Comparison of ENCODE assay signal across 33 cellular contexts in genomic region chr10:68224810-68225209, GRCh38. TPM values are rescaled to one million over a fixed set of nuclear protein-coding genes. Genes with fewer than 3 reads are reported as not detected.
DNase-seq lines count a peak whose midpoint lies in the region; ATAC-seq and TF ChIP-seq lines count a peak whose summit lies in the region.
"Had no signal": no experiment of that assay in that cellular context is flagged by ENCODE, and none has a peak within 500 bp of the region (broad histone marks: within the 10 kb centered on the region; RNA-seq: fewer than 3 reads in every experiment).

No MANE protein-coding gene starts in this region.

- H4K20me1 ChIP-seq in PC-3 (ENCODE audit: low read length), result no peaks in the 10 kb centered on the region

- no peaks in the 10 kb centered on the region for H3K36me3 ChIP-seq in PC-3 (ENCODE audit: low read depth, low read length)
- no peaks in the 10 kb centered on the region for H3K36me3 ChIP-seq in HAP-1 (replicated peaks)
- H3K36me3 ChIP-seq: lower lobe of right lung, prostate gland, sigmoid colon, tibial artery, vagina had no signal

- no peak overlapping the region for H3K27ac ChIP-seq in PC-3 (ENCODE audit: low read length)
- H3K27ac ChIP-seq: body of pancreas, lower lobe of right lung, prostate gland, sigmoid colon, tibial artery, vagina had no signal

- intact Hi-C loops in PC-3 (cut with micrococcal nuclease), result no loop called here

- no peak overlapping the region for H3K4me3 ChIP-seq in PC-3 (ENCODE audit: low read length)
- no peak overlapping the region for H3K4me3 ChIP-seq in HAP-1
- H3K4me3 ChIP-seq: body of pancreas, K562, lower lobe of right lung, prostate gland, sigmoid colon, tibial artery, vagina had no signal

- no peaks in the 10 kb centered on the region for H3K27me3 ChIP-seq in PC-3 (ENCODE audit: low read length)
- H3K27me3 ChIP-seq in HAP-1 (ENCODE audit: low read depth), result no peaks in the 10 kb centered on the region
- H3K27me3 ChIP-seq: body of pancreas, sigmoid colon, tibial artery, vagina had no signal

- no peaks in the 10 kb centered on the region for H3K79me2 ChIP-seq in PC-3 (ENCODE audit: low read length)

- no peaks in the 10 kb centered on the region for H3K9me2 ChIP-seq in PC-3 (replicated peaks; ENCODE audit: low read length)

- no TSS peak for BruUV-seq in PC-3 (replicated peaks; lab: Mats Ljungman, UMichigan)

- H3F3A ChIP-seq in PC-3 (ENCODE audit: low read length, unreplicated experiment), result no peaks in the 10 kb centered on the region

- H3K9me3 ChIP-seq in PC-3 (ENCODE audit: low read length) (no peaks in the 10 kb centered on the region), HAP-1 (no peaks in the 10 kb centered on the region)
- H3K9me3 ChIP-seq: body of pancreas, lower lobe of right lung, prostate gland, sigmoid colon, tibial artery, vagina had no signal

- no peak overlapping the region for H3K4me2 ChIP-seq in PC-3 (ENCODE audit: low read length)

- no peak overlapping the region for H3K9ac ChIP-seq in PC-3 (ENCODE audit: low read length)

- H2AFZ ChIP-seq in PC-3 (ENCODE audit: low read length), result no peak overlapping the region

- DNase-seq in ELR (ENCODE audit: low read depth) (peak; percentile 60), PC-3 (peak; percentile 36), iris pigment epithelial cell (ENCODE audit: low read depth) (peak; percentile 78), GM03348 (ENCODE audit: low spot score) (no peak), HAP-1 (ENCODE audit: low spot score in 2 of 2) (no peak), AG20443 (ENCODE audit: low spot score) (no peak)
- DNase-seq: activated CD4-positive, alpha-beta memory T cell treated with anti-CD3 and anti-CD28 coated beads, Interleukin-2, amount 10 ng/mL, durations not matched to agents 7 days and 5 days; activated CD4-positive, alpha-beta T cell treated with anti-CD3 and anti-CD28 coated beads for 1 hour; activated CD8-positive, alpha-beta memory T cell treated with anti-CD3 and anti-CD28 coated beads, Interleukin-2, amount 50 U/mL, for 4 hours; activated naive CD4-positive, alpha-beta T cell treated with Interleukin-2 at 50 U/mL for 16 hours; body of pancreas; CD8-positive, alpha-beta memory T cell; lower lobe of right lung; MV-4-11; naive thymus-derived CD8-positive, alpha-beta T cell; NCI-H1436; NCI-H2081; NCI-H526 treated with DMSO at 0.1 percent for 48 hours; occipital lobe; SHP77 treated with DMSO at 0.1 percent for 48 hours; sigmoid colon; stimulated activated CD4-positive, alpha-beta T cell treated with anti-CD3 and anti-CD28 coated beads, Interleukin-4, amount 100 ng/mL, for 24 hours; tibial artery had no signal

- CTCF ChIA-PET in PC-3 (lab: Charles Lee), result no interaction called here

- ATAC-seq in PC-3 (peak; percentile 21), esophagus mucosa (peak; percentile 89), GM21381 (IDR thresholded peaks at IDR 0.05; ENCODE audit: unreplicated experiment) (no peak)
- ATAC-seq: body of pancreas; K562; lower lobe of right lung; naive thymus-derived CD8-positive, alpha-beta T cell; Panc1 had no signal

- in situ Hi-C loops in HAP-1 (cut with MboI; ENCODE audit: low sequenced_read_pairs), result no loop called here

- TF ChIP-seq CTCF in PC-3 (conservative IDR thresholded peaks at IDR 0.05; ENCODE audit: low read depth, low read length), result no peak

- H3K4me1 ChIP-seq in PC-3 (ENCODE audit: insufficient read depth, low read length) (peaks cover 24% of the 10 kb centered on the region), HAP-1 (no peaks in the 10 kb centered on the region)
- H3K4me1 ChIP-seq: body of pancreas, lower lobe of right lung, prostate gland, sigmoid colon, tibial artery, vagina had no signal

- POLR2A ChIA-PET in PC-3 (lab: Charles Lee; ENCODE audit: unreplicated experiment), result no interaction called here

RNA-seq across cellular contexts. Expression of gene ATOH7, which starts 7.1 kb away (rescaled TPM):
- 1.1 TPM in 1 of 2 replicates, not detected in the other for total RNA-seq in PC-3 (2014; rRNA removed)
- not detected for total RNA-seq in esophagus mucosa
- total RNA-seq: activated CD4-positive, alpha-beta memory T cell treated with anti-CD3 and anti-CD28 coated beads, Interleukin-2, amount 10 ng/mL, durations not matched to agents 7 days and 5 days; activated T-helper 1 cell treated with anti-CD3 and anti-CD28 coated beads, Interleukin-12 subunit alpha, Interleukin-12 subunit beta, Interleukin-2, Interleukin-4 antibody, amounts not matched to agents 30 ng/mL and 10 ng/mL and 1 ng/mL, durations not matched to agents 14 hours and 24 hours and 36 hours; body of pancreas; CD8-positive, alpha-beta memory T cell; chondrocyte; K562; lower lobe of right lung; mononuclear cell; naive thymus-derived CD8-positive, alpha-beta T cell; prostate gland; T-helper 2 cell treated with Interferon-gamma antibody and Interleukin-4, amounts not matched to agents 100 ng/mL and 5 ng/mL, for 36 hours; vagina had no signal

Comparison
In these comparisons a context has a peak if more than half of its experiments do, and no peak if none do; other contexts are left out.
1. DNase-seq: peak in ELR (single experiment), PC-3 (single experiment) and iris pigment epithelial cell (single experiment); none in GM03348 (single experiment), HAP-1 (0 of 2) and AG20443 (single experiment).